Comparison of ENCODE assay signal across 8 cellular contexts in genomic region chr11:117145393-117145761, GRCh38.
DNase-seq lines count a peak whose midpoint lies in the region; ATAC-seq and TF ChIP-seq lines count a peak whose summit lies in the region.

No MANE protein-coding gene starts in this region.

- in situ Hi-C loops in astrocyte of the cerebellum (cut with HindIII; ENCODE audit: low sequenced_read_pairs): no loop called here

- H3K27me3 Mint-ChIP-seq in stimulated activated naive CD8-positive, alpha-beta T cell treated with anti-CD3 and anti-CD28 coated beads, Interleukin-15, amount 100 ng/mL, for 72 hours: peaks cover 18% of the 10 kb centered on the region

- H3K9me3 Mint-ChIP-seq in stimulated activated naive CD8-positive, alpha-beta T cell treated with anti-CD3 and anti-CD28 coated beads, Interleukin-15, amount 100 ng/mL, for 72 hours: no peaks in the 10 kb centered on the region

- TF ChIP-seq CTCF in astrocyte of the cerebellum (IDR thresholded peaks at IDR 0.05; ENCODE audit: low read depth, low read length, missing control alignments): peak; percentile 35

- H3K4me3 ChIP-seq in astrocyte of the cerebellum (ENCODE audit: low read depth, low read length): peak overlapping the region; percentile 74

- H3K4me3 Mint-ChIP-seq in stimulated activated naive CD8-positive, alpha-beta T cell treated with anti-CD3 and anti-CD28 coated beads, Interleukin-15, amount 100 ng/mL, for 72 hours: peak overlapping the region; percentile 92 to 98

- ATAC-seq in stimulated activated naive CD8-positive, alpha-beta T cell treated with anti-CD3 and anti-CD28 coated beads, Interleukin-15, amount 100 ng/mL, for 72 hours: no peak

- peak overlapping the region; percentile 90 to 98 for H3K27ac Mint-ChIP-seq in stimulated activated naive CD8-positive, alpha-beta T cell treated with anti-CD3 and anti-CD28 coated beads, Interleukin-15, amount 100 ng/mL, for 72 hours

- H3K4me1 Mint-ChIP-seq in stimulated activated naive CD8-positive, alpha-beta T cell treated with anti-CD3 and anti-CD28 coated beads, Interleukin-15, amount 100 ng/mL, for 72 hours: peaks cover 42% of the 10 kb centered on the region

- DNase-seq in NCI-H748 (lab: John Stamatoyannopoulos, UW; ENCODE audit: unreplicated experiment): peak; percentile 7
- DNase-seq in NCI-H748 treated with DMSO at 0.1 percent for 48 hours (lab: John Stamatoyannopoulos, UW): no peak
- peak; percentile 33 for DNase-seq in MV-4-11 (lab: John Stamatoyannopoulos, UW)
- peak; percentile 16 for DNase-seq in astrocyte of the cerebellum (ENCODE audit: low read depth)
- peak; percentile 34 for DNase-seq in iris pigment epithelial cell (ENCODE audit: low read depth)
- DNase-seq in stimulated activated naive CD8-positive, alpha-beta T cell treated with anti-CD3 and anti-CD28 coated beads, Interleukin-15, amount 100 ng/mL, for 72 hours: peak in 1 of 2 donors; percentile 3
- DNase-seq in NCI-H345 treated with DMSO at 0.1 percent for 48 hours (lab: John Stamatoyannopoulos, UW; ENCODE audit: unreplicated experiment): no peak
- DNase-seq in AML-193 (lab: John Stamatoyannopoulos, UW): no peak

Comparison
In these comparisons a context has a peak if more than half of its experiments do, and no peak if none do; other contexts are left out.
1. DNase-seq: peak in NCI-H748 (single experiment), MV-4-11 (single experiment), astrocyte of the cerebellum (single experiment) and iris pigment epithelial cell (single experiment); none in NCI-H748 treated with DMSO at 0.1 percent for 48 hours (single experiment), NCI-H345 treated with DMSO at 0.1 percent for 48 hours (single experiment) and AML-193 (0 of 2).